19 cellular contexts compared by ENCODE assay signal in genomic region chr7:11196143-11196542, GRCh38.
"Had no signal": no experiment of that assay in that cellular context is flagged by ENCODE, and none has a peak within 500 bp of the region (broad histone marks: within the 10 kb centered on the region; RNA-seq: fewer than 3 reads in every experiment).

No MANE protein-coding gene starts in this region.

- H2AFZ ChIP-seq: hepatocyte had no signal

- H3K4me3 ChIP-seq: coronary artery, hepatocyte, ovary, smooth muscle cell, tibial artery had no signal

- H3K79me2 ChIP-seq: hepatocyte had no signal

- H3K27me3 ChIP-seq: foreskin keratinocyte, hepatocyte, ovary, tibial artery had no signal

- H3K4me2 ChIP-seq: hepatocyte, smooth muscle cell had no signal

- H3K27ac ChIP-seq: coronary artery, foreskin keratinocyte, hepatocyte, ovary, tibial artery had no signal

- H3K9me3 ChIP-seq: ovary, tibial artery had no signal

- H3K4me1 ChIP-seq: foreskin keratinocyte had no signal

- FAIRE-seq: endothelial cell of umbilical vein, kidney had no signal

- H3K36me3 ChIP-seq: ovary, tibial artery had no signal

- DNase-seq: effector CD4-positive, alpha-beta T cell; endodermal cell; erythroblast; foreskin keratinocyte; head of caudate nucleus; kidney; left cardiac atrium; left ventricle myocardium superior; mammary epithelial cell; naive thymus-derived CD4-positive, alpha-beta T cell; ovary; right cardiac atrium; stimulated activated CD4-positive, alpha-beta T cell treated with anti-CD3 and anti-CD28 coated beads, Interleukin-2, amount 100 ng/mL, for 48 hours; stimulated activated naive CD8-positive, alpha-beta T cell treated with anti-CD3 and anti-CD28 coated beads, Interleukin-15, Interleukin-2, amounts not matched to agents 100 U/mL and 50 U/mL, for 24 hours; tibial artery had no signal

- ATAC-seq: foreskin keratinocyte; left cardiac atrium; left ventricle myocardium superior; naive thymus-derived CD4-positive, alpha-beta T cell; right cardiac atrium; stimulated activated naive CD8-positive, alpha-beta T cell treated with anti-CD3 and anti-CD28 coated beads, Interleukin-15, Interleukin-2, amounts not matched to agents 100 U/mL and 50 U/mL, for 24 hours had no signal
